In genomic region chr17:76734080-76734840, GRCh38 we compare ENCODE assay signal across 9 cellular contexts. TPM values are rescaled to one million over a fixed set of nuclear protein-coding genes. Genes with fewer than 3 reads are reported as not detected.
DNase-seq lines count a peak whose midpoint lies in the region; ATAC-seq, FAIRE-seq and TF ChIP-seq lines count a peak whose summit lies in the region.
"Had no signal": no experiment of that assay in that cellular context is flagged by ENCODE, and none has a peak within 500 bp of the region (broad histone marks: within the 10 kb centered on the region; RNA-seq: fewer than 3 reads in every experiment).

No MANE protein-coding gene starts in this region.

- peak; percentile 20 for DNase-seq in activated naive CD4-positive, alpha-beta T cell treated with Interleukin-2 at 50 U/mL for 16 hours
- DNase-seq in activated naive CD4-positive, alpha-beta T cell treated with anti-CD3 and anti-CD28 coated beads, Interleukin-2, amount 50 U/mL, for 16 hours: no peak
- no peak for DNase-seq in T-helper 17 cell
- DNase-seq in foreskin fibroblast: peak in 1 of 2 donors; percentile 62
- DNase-seq in stimulated activated naive CD8-positive, alpha-beta T cell treated with anti-CD3 and anti-CD28 coated beads, Interleukin-15, amount 100 ng/mL, for 72 hours: no peak
- no peak for DNase-seq in RCC 7860 (ENCODE audit: low spot score)
- no peak for DNase-seq in globus pallidus (ENCODE audit: low spot score)

- ATAC-seq in T-helper 17 cell (no peak), HG02588 (IDR thresholded peaks at IDR 0.05; ENCODE audit: unreplicated experiment) (no peak)
- no peak for ATAC-seq in stimulated activated naive CD8-positive, alpha-beta T cell treated with anti-CD3 and anti-CD28 coated beads, Interleukin-15, amount 100 ng/mL, for 72 hours

- TF ChIP-seq CTCF in foreskin fibroblast (IDR thresholded peaks at IDR 0.05; ENCODE audit: low read depth, low read length): no peak

- no peaks in the 10 kb centered on the region for H3K9me3 Mint-ChIP-seq in stimulated activated naive CD8-positive, alpha-beta T cell treated with anti-CD3 and anti-CD28 coated beads, Interleukin-15, amount 100 ng/mL, for 72 hours

- no peaks in the 10 kb centered on the region for H3K27me3 Mint-ChIP-seq in T-helper 17 cell
- H3K27me3 Mint-ChIP-seq in stimulated activated naive CD8-positive, alpha-beta T cell treated with anti-CD3 and anti-CD28 coated beads, Interleukin-15, amount 100 ng/mL, for 72 hours: no peaks in the 10 kb centered on the region

- H3K9me3 ChIP-seq in T-helper 17 cell (ENCODE audit: control insufficient read depth, low read length, poor library complexity, severe bottlenecking): peaks cover 6% of the 10 kb centered on the region

- peak overlapping the region; percentile 99 for H3K27ac Mint-ChIP-seq in T-helper 17 cell
- H3K27ac Mint-ChIP-seq in stimulated activated naive CD8-positive, alpha-beta T cell treated with anti-CD3 and anti-CD28 coated beads, Interleukin-15, amount 100 ng/mL, for 72 hours: peak overlapping the region; percentile 90 to 97

- peaks cover 12% of the 10 kb centered on the region for H3K36me3 Mint-ChIP-seq in T-helper 17 cell (ENCODE audit: low read depth)

- peaks cover 55% of the 10 kb centered on the region for H3K4me1 Mint-ChIP-seq in T-helper 17 cell
- peaks cover 63% of the 10 kb centered on the region for H3K4me1 Mint-ChIP-seq in stimulated activated naive CD8-positive, alpha-beta T cell treated with anti-CD3 and anti-CD28 coated beads, Interleukin-15, amount 100 ng/mL, for 72 hours

- FAIRE-seq in RCC 7860 (lab: Jason Lieb, UNC): no peak
- FAIRE-seq: endometrium had no signal

- H3K4me3 ChIP-seq in foreskin fibroblast (ENCODE audit: low read depth in 1 of 2, low read length in 2 of 2): peak overlapping the region; percentile 84 to 92

- peak overlapping the region; percentile 96 for H3K4me3 Mint-ChIP-seq in T-helper 17 cell
- H3K4me3 Mint-ChIP-seq in stimulated activated naive CD8-positive, alpha-beta T cell treated with anti-CD3 and anti-CD28 coated beads, Interleukin-15, amount 100 ng/mL, for 72 hours: peak overlapping the region; percentile 96 to 97

RNA-seq across cellular contexts. Expression of gene SRSF2, which starts 2.9 kb away (rescaled TPM):
- 100 to 1,000 TPM; 351 to 393 TPM for total RNA-seq in T-helper 17 cell

RNA-seq across cellular contexts. Expression of gene MFSD11, which starts 3.7 kb away (rescaled TPM):
- 10 to 100 TPM; 29.4 to 36.7 TPM for total RNA-seq in T-helper 17 cell

RNA-seq across cellular contexts. Expression of gene METTL23, which starts 7.6 kb away (rescaled TPM):
- total RNA-seq in T-helper 17 cell: 10 to 100 TPM; 35.1 to 36.2 TPM

RNA-seq across cellular contexts. Expression of gene JMJD6, which starts 7.9 kb away (rescaled TPM):
- total RNA-seq in T-helper 17 cell: 100 to 1,000 TPM; 124 to 137 TPM

RNA-seq across cellular contexts. Expression of gene MXRA7, which starts 23.5 kb away (rescaled TPM):
- 1 to 10 TPM; 5.7 to 8.0 TPM for total RNA-seq in T-helper 17 cell
